In genomic region chr2:204223544-204223943, GRCh38 we compare ENCODE assay signal across 26 cellular contexts.
"Had no signal": no experiment of that assay in that cellular context is flagged by ENCODE, and none has a peak within 500 bp of the region (broad histone marks: within the 10 kb centered on the region; RNA-seq: fewer than 3 reads in every experiment).

No MANE protein-coding gene starts in this region.

- H3K4me1 Mint-ChIP-seq: naive B cell; naive thymus-derived CD8-positive, alpha-beta T cell; stimulated activated memory B cell treated with anti-CD40 and anti-IgM and Interleukin-4, amounts not matched to agents 10 μg/mL and 1 μg/mL and 100 μg/mL, for 72 hours had no signal

- H3K9ac ChIP-seq: parathyroid adenoma had no signal

- H3K27me3 ChIP-seq: ovary, right lobe of liver, sigmoid colon, testis, tibial artery, transverse colon, upper lobe of left lung, vagina had no signal

- H3K9me3 Mint-ChIP-seq: naive B cell; neural crest cell; stimulated activated naive CD8-positive, alpha-beta T cell treated with anti-CD3 and anti-CD28 coated beads, Interleukin-15, Interleukin-2, amounts not matched to agents 100 ng/mL and 50 ng/mL, for 24 hours had no signal

- H3K27me3 Mint-ChIP-seq: stimulated activated memory B cell treated with anti-CD40 and anti-IgM and Interleukin-4, amounts not matched to agents 10 μg/mL and 1 μg/mL and 100 μg/mL, for 72 hours had no signal

- H3K36me3 ChIP-seq: ovary, right lobe of liver, sigmoid colon, suprapubic skin, tibial artery, transverse colon, upper lobe of left lung, vagina had no signal

- H3K27ac Mint-ChIP-seq: naive B cell; naive thymus-derived CD8-positive, alpha-beta T cell; stimulated activated memory B cell treated with anti-CD40 and anti-IgM and Interleukin-4, amounts not matched to agents 10 μg/mL and 1 μg/mL and 100 μg/mL, for 72 hours; stimulated activated naive CD8-positive, alpha-beta T cell treated with anti-CD3 and anti-CD28 coated beads, Interleukin-15, Interleukin-2, amounts not matched to agents 100 ng/mL and 50 ng/mL, for 24 hours had no signal

- DNase-seq: naive B cell; naive thymus-derived CD8-positive, alpha-beta T cell; nephron progenitor cell; occipital lobe; ovary; psoas muscle; right cardiac atrium; right lobe of liver; sigmoid colon; small intestine; stimulated activated CD4-positive, alpha-beta T cell treated with anti-CD3 and anti-CD28 coated beads, Interleukin-15, amount 100 ng/mL, for 24 hours; stimulated activated CD4-positive, alpha-beta T cell treated with anti-CD3 and anti-CD28 coated beads, Interleukin-2, amount 100 ng/mL, for 24 hours; stimulated activated CD4-positive, alpha-beta T cell treated with anti-CD3 and anti-CD28 coated beads, Interleukin-2, amount 100 ng/mL, for 48 hours; stimulated activated CD4-positive, alpha-beta T cell treated with anti-CD3 and anti-CD28 coated beads, Interleukin-4, amount 100 ng/mL, for 24 hours; stimulated activated naive CD4-positive, alpha-beta T cell; substantia nigra; testis; tibial artery; transverse colon had no signal

- H2AFZ ChIP-seq: parathyroid adenoma had no signal

- H3K4me3 ChIP-seq: ovary, psoas muscle, right lobe of liver, sigmoid colon, suprapubic skin, testis, tibial artery, transverse colon, upper lobe of left lung, vagina had no signal

- H3K79me2 ChIP-seq: parathyroid adenoma had no signal

- ATAC-seq: naive thymus-derived CD8-positive, alpha-beta T cell; psoas muscle had no signal

- H3K4me1 ChIP-seq: parathyroid adenoma, psoas muscle, right lobe of liver, suprapubic skin, testis, vagina had no signal

- H3K4me3 Mint-ChIP-seq: naive B cell; naive thymus-derived CD8-positive, alpha-beta T cell; nephron progenitor cell; neural crest cell; stimulated activated memory B cell treated with anti-CD40 and anti-IgM and Interleukin-4, amounts not matched to agents 10 μg/mL and 1 μg/mL and 100 μg/mL, for 72 hours; stimulated activated naive CD8-positive, alpha-beta T cell treated with anti-CD3 and anti-CD28 coated beads, Interleukin-15, Interleukin-2, amounts not matched to agents 100 ng/mL and 50 ng/mL, for 24 hours had no signal

- H3K27ac ChIP-seq: ovary, parathyroid adenoma, psoas muscle, right lobe of liver, sigmoid colon, suprapubic skin, testis, tibial artery, transverse colon, upper lobe of left lung, vagina had no signal

- H3K9me3 ChIP-seq: ovary, psoas muscle, right lobe of liver, sigmoid colon, suprapubic skin, testis, tibial artery, upper lobe of left lung, vagina had no signal
